In the genomic region with DNA sequence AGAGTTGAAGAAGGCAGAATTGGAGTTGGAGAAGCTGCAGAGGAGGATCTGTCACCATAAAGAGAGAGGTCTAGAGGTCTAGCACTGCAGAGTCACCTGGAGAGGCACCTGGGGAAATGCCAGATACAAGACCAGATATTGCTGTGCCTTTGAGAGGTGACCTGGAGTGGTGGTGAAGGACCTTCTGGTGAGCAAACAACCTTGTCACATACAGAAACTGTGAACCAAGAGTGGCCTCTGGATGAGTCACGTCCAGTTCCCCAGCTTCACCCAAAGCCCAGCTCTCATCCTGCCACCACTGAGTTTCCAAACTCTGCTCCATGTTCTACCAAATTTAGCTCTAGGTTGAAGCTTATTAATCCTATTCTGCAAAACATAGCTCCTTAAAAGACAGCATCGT, we compare ENCODE assay signal across 1 cellular context.
TF ChIP-seq lines count a peak whose summit lies in the region.

No MANE protein-coding gene starts in this region.

TF ChIP-seq in HepG2, 621 proteins besides CTCF, POLR2A, EP300 and RAD21 (continued from another document):
- TF ChIP-seq, protein P1, sequence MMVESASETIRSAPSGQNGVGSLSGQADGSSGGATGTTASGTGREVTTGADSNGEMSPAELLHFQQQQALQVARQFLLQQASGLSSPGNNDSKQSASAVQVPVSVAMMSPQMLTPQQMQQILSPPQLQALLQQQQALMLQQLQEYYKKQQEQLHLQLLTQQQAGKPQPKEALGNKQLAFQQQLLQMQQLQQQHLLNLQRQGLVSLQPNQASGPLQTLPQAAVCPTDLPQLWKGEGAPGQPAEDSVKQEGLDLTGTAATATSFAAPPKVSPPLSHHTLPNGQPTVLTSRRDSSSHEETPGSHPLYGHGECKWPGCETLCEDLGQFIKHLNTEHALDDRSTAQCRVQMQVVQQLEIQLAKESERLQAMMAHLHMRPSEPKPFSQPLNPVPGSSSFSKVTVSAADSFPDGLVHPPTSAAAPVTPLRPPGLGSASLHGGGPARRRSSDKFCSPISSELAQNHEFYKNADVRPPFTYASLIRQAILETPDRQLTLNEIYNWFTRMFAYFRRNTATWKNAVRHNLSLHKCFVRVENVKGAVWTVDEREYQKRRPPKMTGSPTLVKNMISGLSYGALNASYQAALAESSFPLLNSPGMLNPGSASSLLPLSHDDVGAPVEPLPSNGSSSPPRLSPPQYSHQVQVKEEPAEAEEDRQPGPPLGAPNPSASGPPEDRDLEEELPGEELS (CRISPR knock-in tag; IDR thresholded peaks at IDR 0.05): no peak
- TF ChIP-seq ZNF343 (CRISPR knock-in tag; IDR thresholded peaks at IDR 0.05) (no peak), ZKSCAN5 (CRISPR knock-in tag; IDR thresholded peaks at IDR 0.05) (no peak), ZFP62 (CRISPR knock-in tag; IDR thresholded peaks at IDR 0.05) (no peak), SAFB2 (CRISPR knock-in tag; IDR thresholded peaks at IDR 0.05; ENCODE audit: borderline replicate concordance, low read depth) (no peak), ZNF552 (CRISPR knock-in tag; IDR thresholded peaks at IDR 0.05; ENCODE audit: borderline replicate concordance) (no peak), SOX6 (IDR thresholded peaks at IDR 0.05) (no peak), SOX6 (CRISPR knock-in tag; IDR thresholded peaks at IDR 0.05) (no peak), PAWR (CRISPR knock-in tag; IDR thresholded peaks at IDR 0.05; ENCODE audit: borderline replicate concordance) (no peak), ZNF367 (CRISPR knock-in tag; IDR thresholded peaks at IDR 0.05; ENCODE audit: borderline replicate concordance) (no peak), ZNF703 (CRISPR knock-in tag; IDR thresholded peaks at IDR 0.05; ENCODE audit: borderline replicate concordance) (no peak), ZNF143 (CRISPR knock-in tag; IDR thresholded peaks at IDR 0.05) (no peak)
- TF ChIP-seq, protein P2, sequence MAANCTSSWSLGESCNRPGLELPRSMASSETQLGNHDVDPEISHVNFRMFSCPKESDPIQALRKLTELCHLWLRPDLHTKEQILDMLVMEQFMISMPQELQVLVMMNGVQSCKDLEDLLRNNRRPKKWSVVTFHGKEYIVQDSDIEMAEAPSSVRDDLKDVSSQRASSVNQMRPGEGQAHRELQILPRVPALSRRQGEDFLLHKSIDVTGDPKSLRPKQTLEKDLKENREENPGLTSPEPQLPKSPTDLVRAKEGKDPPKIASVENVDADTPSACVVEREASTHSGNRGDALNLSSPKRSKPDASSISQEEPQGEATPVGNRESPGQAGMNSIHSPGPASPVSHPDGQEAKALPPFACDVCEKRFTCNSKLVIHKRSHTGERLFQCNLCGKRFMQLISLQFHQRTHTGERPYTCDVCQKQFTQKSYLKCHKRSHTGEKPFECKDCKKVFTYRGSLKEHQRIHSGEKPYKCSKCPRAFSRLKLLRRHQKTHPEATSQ (CRISPR knock-in tag; IDR thresholded peaks at IDR 0.05; ENCODE audit: borderline replicate concordance): no peak
- TF ChIP-seq, protein P3, sequence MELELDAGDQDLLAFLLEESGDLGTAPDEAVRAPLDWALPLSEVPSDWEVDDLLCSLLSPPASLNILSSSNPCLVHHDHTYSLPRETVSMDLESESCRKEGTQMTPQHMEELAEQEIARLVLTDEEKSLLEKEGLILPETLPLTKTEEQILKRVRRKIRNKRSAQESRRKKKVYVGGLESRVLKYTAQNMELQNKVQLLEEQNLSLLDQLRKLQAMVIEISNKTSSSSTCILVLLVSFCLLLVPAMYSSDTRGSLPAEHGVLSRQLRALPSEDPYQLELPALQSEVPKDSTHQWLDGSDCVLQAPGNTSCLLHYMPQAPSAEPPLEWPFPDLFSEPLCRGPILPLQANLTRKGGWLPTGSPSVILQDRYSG (CRISPR knock-in tag; IDR thresholded peaks at IDR 0.05): no peak
- TF ChIP-seq, protein P4, sequence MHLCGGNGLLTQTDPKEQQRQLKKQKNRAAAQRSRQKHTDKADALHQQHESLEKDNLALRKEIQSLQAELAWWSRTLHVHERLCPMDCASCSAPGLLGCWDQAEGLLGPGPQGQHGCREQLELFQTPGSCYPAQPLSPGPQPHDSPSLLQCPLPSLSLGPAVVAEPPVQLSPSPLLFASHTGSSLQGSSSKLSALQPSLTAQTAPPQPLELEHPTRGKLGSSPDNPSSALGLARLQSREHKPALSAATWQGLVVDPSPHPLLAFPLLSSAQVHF (CRISPR knock-in tag; IDR thresholded peaks at IDR 0.05): no peak
- TF ChIP-seq, protein P5, sequence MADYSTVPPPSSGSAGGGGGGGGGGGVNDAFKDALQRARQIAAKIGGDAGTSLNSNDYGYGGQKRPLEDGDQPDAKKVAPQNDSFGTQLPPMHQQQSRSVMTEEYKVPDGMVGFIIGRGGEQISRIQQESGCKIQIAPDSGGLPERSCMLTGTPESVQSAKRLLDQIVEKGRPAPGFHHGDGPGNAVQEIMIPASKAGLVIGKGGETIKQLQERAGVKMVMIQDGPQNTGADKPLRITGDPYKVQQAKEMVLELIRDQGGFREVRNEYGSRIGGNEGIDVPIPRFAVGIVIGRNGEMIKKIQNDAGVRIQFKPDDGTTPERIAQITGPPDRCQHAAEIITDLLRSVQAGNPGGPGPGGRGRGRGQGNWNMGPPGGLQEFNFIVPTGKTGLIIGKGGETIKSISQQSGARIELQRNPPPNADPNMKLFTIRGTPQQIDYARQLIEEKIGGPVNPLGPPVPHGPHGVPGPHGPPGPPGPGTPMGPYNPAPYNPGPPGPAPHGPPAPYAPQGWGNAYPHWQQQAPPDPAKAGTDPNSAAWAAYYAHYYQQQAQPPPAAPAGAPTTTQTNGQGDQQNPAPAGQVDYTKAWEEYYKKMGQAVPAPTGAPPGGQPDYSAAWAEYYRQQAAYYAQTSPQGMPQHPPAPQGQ (CRISPR knock-in tag; IDR thresholded peaks at IDR 0.05; ENCODE audit: borderline replicate concordance): no peak
- TF ChIP-seq, protein P6, sequence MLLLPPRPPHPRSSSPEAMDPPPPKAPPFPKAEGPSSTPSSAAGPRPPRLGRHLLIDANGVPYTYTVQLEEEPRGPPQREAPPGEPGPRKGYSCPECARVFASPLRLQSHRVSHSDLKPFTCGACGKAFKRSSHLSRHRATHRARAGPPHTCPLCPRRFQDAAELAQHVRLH (CRISPR knock-in tag; IDR thresholded peaks at IDR 0.05; ENCODE audit: borderline replicate concordance, low read depth): no peak
- TF ChIP-seq, protein P7, sequence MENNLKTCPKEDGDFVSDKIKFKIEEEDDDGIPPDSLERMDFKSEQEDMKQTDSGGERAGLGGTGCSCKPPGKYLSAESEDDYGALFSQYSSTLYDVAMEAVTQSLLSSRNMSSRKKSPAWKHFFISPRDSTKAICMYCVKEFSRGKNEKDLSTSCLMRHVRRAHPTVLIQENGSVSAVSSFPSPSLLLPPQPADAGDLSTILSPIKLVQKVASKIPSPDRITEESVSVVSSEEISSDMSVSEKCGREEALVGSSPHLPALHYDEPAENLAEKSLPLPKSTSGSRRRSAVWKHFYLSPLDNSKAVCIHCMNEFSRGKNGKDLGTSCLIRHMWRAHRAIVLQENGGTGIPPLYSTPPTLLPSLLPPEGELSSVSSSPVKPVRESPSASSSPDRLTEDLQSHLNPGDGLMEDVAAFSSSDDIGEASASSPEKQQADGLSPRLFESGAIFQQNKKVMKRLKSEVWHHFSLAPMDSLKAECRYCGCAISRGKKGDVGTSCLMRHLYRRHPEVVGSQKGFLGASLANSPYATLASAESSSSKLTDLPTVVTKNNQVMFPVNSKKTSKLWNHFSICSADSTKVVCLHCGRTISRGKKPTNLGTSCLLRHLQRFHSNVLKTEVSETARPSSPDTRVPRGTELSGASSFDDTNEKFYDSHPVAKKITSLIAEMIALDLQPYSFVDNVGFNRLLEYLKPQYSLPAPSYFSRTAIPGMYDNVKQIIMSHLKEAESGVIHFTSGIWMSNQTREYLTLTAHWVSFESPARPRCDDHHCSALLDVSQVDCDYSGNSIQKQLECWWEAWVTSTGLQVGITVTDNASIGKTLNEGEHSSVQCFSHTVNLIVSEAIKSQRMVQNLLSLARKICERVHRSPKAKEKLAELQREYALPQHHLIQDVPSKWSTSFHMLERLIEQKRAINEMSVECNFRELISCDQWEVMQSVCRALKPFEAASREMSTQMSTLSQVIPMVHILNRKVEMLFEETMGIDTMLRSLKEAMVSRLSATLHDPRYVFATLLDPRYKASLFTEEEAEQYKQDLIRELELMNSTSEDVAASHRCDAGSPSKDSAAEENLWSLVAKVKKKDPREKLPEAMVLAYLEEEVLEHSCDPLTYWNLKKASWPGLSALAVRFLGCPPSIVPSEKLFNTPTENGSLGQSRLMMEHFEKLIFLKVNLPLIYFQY (CRISPR knock-in tag; IDR thresholded peaks at IDR 0.05; ENCODE audit: borderline replicate concordance): no peak
